ENCODE assay signal across 17 cellular contexts in the genomic region with DNA sequence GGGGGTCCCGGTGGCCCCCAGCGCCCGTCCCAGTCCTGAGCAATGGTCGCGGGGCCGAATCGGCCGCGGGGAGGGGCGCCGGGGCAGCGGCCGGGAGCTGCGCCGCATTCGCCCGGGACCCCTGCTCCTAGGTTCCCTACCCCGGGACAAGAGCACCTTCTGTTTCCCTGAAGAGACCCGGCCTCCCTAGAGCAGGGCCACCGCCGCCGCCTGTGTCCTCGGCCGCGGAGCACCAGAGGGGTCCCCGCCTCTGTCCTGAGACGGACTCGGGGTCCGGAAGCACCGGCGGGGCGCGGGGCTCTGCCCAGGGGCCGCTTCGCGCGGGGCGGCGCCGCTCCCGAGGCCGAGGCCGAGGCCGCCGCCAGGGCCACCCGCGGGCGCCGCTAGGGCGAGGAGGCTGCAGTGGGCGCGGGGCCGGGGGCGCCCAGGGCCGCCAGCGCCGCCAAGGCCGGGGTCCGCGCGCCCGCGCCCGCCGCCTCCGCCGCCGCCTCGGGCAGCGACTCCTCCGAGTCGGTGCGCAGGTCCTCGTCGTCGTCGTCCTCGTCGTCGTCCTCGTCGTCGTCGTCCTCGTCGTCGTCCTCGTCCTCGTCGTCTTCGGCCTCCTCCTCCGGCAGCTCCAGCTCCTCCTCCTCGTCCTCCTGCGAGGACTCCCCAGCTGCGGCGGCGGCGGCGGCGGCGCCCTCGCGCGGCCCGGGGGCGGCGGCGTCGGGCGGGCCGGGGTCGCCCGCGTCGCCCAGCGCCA.
DNase-seq lines count a peak whose midpoint lies in the region; ATAC-seq and TF ChIP-seq lines count a peak whose summit lies in the region.
"Had no signal": no experiment of that assay in that cellular context is flagged by ENCODE, and none has a peak within 500 bp of the region (broad histone marks: within the 10 kb centered on the region; RNA-seq: fewer than 3 reads in every experiment).

No MANE protein-coding gene starts in this region.

- peak overlapping the region; percentile 27 to 52 (median 28) for H3K4me3 ChIP-seq in breast epithelium
- H3K4me3 ChIP-seq in mammary epithelial cell (replicated peaks in 1 of 3; ENCODE audit: insufficient read depth in 1 of 3, low read depth in 2 of 3, low read length in 3 of 3) = no peak overlapping the region
- H3K4me3 ChIP-seq in effector memory CD4-positive, alpha-beta T cell (ENCODE audit: insufficient read depth, low read depth, low read length, poor library complexity, severe bottlenecking) = peak overlapping the region; percentile 36
- H3K4me3 ChIP-seq in upper lobe of right lung = peak overlapping the region; percentile 16
- H3K4me3 ChIP-seq: SJSA1 had no signal

- intact Hi-C loops in breast epithelium (cut with DNase I; ENCODE audit: low total_unique reads) = no loop called here
- intact Hi-C loops in mammary epithelial cell (cut with micrococcal nuclease) = loop anchor here (5.0 kb wide), 1 partner anchor 159 kb away; a partner anchor contains a TSS
- intact Hi-C loops in upper lobe of right lung (cut with DNase I) = no loop called here

- no peaks in the 10 kb centered on the region for H3K9me3 ChIP-seq in breast epithelium
- H3K9me3 ChIP-seq in mammary epithelial cell (replicated peaks; ENCODE audit: insufficient read depth, low read length) = no peaks in the 10 kb centered on the region
- H3K9me3 ChIP-seq in effector memory CD4-positive, alpha-beta T cell (ENCODE audit: control insufficient read depth, low read length) = no peaks in the 10 kb centered on the region
- no peaks in the 10 kb centered on the region for H3K9me3 ChIP-seq in upper lobe of right lung
- H3K9me3 ChIP-seq: neutrophil, SJSA1 had no signal

- H3K79me2 ChIP-seq in mammary epithelial cell (ENCODE audit: insufficient read depth, low read length) = no peaks in the 10 kb centered on the region

- H3K4me3 Mint-ChIP-seq in nephron progenitor cell = peak overlapping the region; percentile 69
- H3K4me3 Mint-ChIP-seq: HFFc6 had no signal

- in situ Hi-C loops in mammary epithelial cell (cut with MboI; ENCODE audit: low sequenced_read_pairs in 2 of 2) = no loop called here

- H3K27me3 ChIP-seq in breast epithelium (peaks cover 0 to 2% of the 10 kb centered on the region in 2 donors), mammary epithelial cell (ENCODE audit: insufficient read depth, low read length) (no peaks in the 10 kb centered on the region), upper lobe of right lung (no peaks in the 10 kb centered on the region)
- H3K27me3 ChIP-seq in effector memory CD4-positive, alpha-beta T cell (replicated peaks; ENCODE audit: control insufficient read depth, insufficient read depth, low read length, poor library complexity, severe bottlenecking) = no peaks in the 10 kb centered on the region

- no peaks in the 10 kb centered on the region for H4K20me1 ChIP-seq in mammary epithelial cell (ENCODE audit: insufficient read depth, low read length)

- TF ChIP-seq CTCF in breast epithelium (IDR thresholded peaks at IDR 0.05) (no peak), mammary epithelial cell (conservative IDR thresholded peaks at IDR 0.05 in 1 of 2, IDR thresholded peaks at IDR 0.05 in 1 of 2; ENCODE audit: extremely low read depth in 1 of 2, insufficient read depth in 1 of 2, low read depth in 1 of 2, low read length in 2 of 2) (no peak), nephron progenitor cell (IDR thresholded peaks at IDR 0.05) (no peak), upper lobe of right lung (IDR thresholded peaks at IDR 0.05) (no peak)

- no TSS peak for BruUV-seq in mammary epithelial cell (replicated peaks; lab: Mats Ljungman, UMichigan)

- no peaks in the 10 kb centered on the region for H3K9me3 Mint-ChIP-seq in nephron progenitor cell
- H3K9me3 Mint-ChIP-seq: HFFc6 had no signal

- peaks cover 62% of the 10 kb centered on the region for H3K27me3 Mint-ChIP-seq in nephron progenitor cell (ENCODE audit: low read depth, poor library complexity)

- H3K27ac ChIP-seq in breast epithelium = peak overlapping the region; percentile 88 to 95
- no peak overlapping the region for H3K27ac ChIP-seq in mammary epithelial cell (ENCODE audit: insufficient read depth, low read depth, low read length)
- H3K27ac ChIP-seq in effector memory CD4-positive, alpha-beta T cell (ENCODE audit: insufficient read depth, low read length, poor library complexity, severe bottlenecking) = no peak overlapping the region
- no peak overlapping the region for H3K27ac ChIP-seq in upper lobe of right lung
- H3K27ac ChIP-seq: neutrophil, SJSA1 had no signal

- no peaks in the 10 kb centered on the region for H3K36me3 Mint-ChIP-seq in nephron progenitor cell (ENCODE audit: low read depth)

- WGBS in mammary epithelial cell (ENCODE audit: low coverage, missing lambda C conversion rate) = no CpG with 5 or more reads among the region's 116 CpGs

- no peak for TF ChIP-seq POLR2A in breast epithelium (IDR thresholded peaks at IDR 0.05)

- H3K4me1 Mint-ChIP-seq in nephron progenitor cell = peaks cover 12% of the 10 kb centered on the region

- no peaks in the 10 kb centered on the region for H3K36me3 ChIP-seq in breast epithelium
- H3K36me3 ChIP-seq in mammary epithelial cell (ENCODE audit: insufficient read depth, low read length) = no peaks in the 10 kb centered on the region
- no peaks in the 10 kb centered on the region for H3K36me3 ChIP-seq in effector memory CD4-positive, alpha-beta T cell (ENCODE audit: control insufficient read depth, insufficient read depth, low read length)
- peaks cover 12% of the 10 kb centered on the region for H3K36me3 ChIP-seq in upper lobe of right lung
- H3K36me3 ChIP-seq: SJSA1 had no signal

- CTCF ChIA-PET in mammary epithelial cell (lab: Charles Lee; ENCODE audit: low non-redundant PET) = no interaction called here

- dilution Hi-C loops in mammary epithelial cell (cut with HindIII; ENCODE audit: low sequenced_read_pairs) = no loop called here

- ATAC-seq in upper lobe of right lung (no peak), left lobe of liver (no peak), HG02623 (IDR thresholded peaks at IDR 0.05; ENCODE audit: unreplicated experiment) (no peak)

- H3K4me1 ChIP-seq in breast epithelium = peaks cover 26 to 35% of the 10 kb centered on the region in 2 donors
- peaks cover 45% of the 10 kb centered on the region for H3K4me1 ChIP-seq in mammary epithelial cell (ENCODE audit: insufficient read depth, low read length)
- H3K4me1 ChIP-seq in effector memory CD4-positive, alpha-beta T cell (ENCODE audit: control insufficient read depth, insufficient read depth, low read length, poor library complexity, severe bottlenecking) = peaks cover 5% of the 10 kb centered on the region
- peaks cover 23% of the 10 kb centered on the region for H3K4me1 ChIP-seq in upper lobe of right lung

- no peak overlapping the region for H3K4me2 ChIP-seq in mammary epithelial cell (ENCODE audit: insufficient read depth, low read depth, low read length)

- DNase-seq in breast epithelium (ENCODE audit: low spot score in 2 of 2) = no peak
- no peak for DNase-seq in mammary epithelial cell
- DNase-seq in effector memory CD4-positive, alpha-beta T cell = no peak
- peak; percentile 60 for DNase-seq in nephron progenitor cell
- DNase-seq in upper lobe of right lung = no peak
- no peak for DNase-seq in dermis blood vessel endothelial cell
- no peak for DNase-seq in left lobe of liver (ENCODE audit: low spot score)
- DNase-seq: activated CD4-positive, alpha-beta T cell treated with anti-CD3 and anti-CD28 coated beads for 1 hour; DMS79 treated with DMSO at 0.1 percent for 48 hours; HFFc6; kidney glomerular epithelial cell; NCI-H1436 treated with DMSO at 0.1 percent for 48 hours; NCI-H526 treated with DMSO at 0.1 percent for 48 hours; stimulated activated naive CD4-positive, alpha-beta T cell treated with Interleukin-2 at 50 U/mL for 16 hours had no signal

- no peak overlapping the region for H3K9ac ChIP-seq in mammary epithelial cell (ENCODE audit: insufficient read depth, low read length)

- no peak overlapping the region for H2AFZ ChIP-seq in mammary epithelial cell (ENCODE audit: low read depth, low read length)

- H3K27ac Mint-ChIP-seq in nephron progenitor cell = no peak overlapping the region
- H3K27ac Mint-ChIP-seq: HFFc6 had no signal

Comparison
In these comparisons a context has a peak if more than half of its experiments do, and no peak if none do; other contexts are left out.
1. H3K27ac ChIP-seq: peak in breast epithelium (2 of 2); none in mammary epithelial cell (single experiment), effector memory CD4-positive, alpha-beta T cell (single experiment) and upper lobe of right lung (single experiment).
2. H3K4me3 ChIP-seq: peak in breast epithelium (3 of 3), effector memory CD4-positive, alpha-beta T cell (single experiment) and upper lobe of right lung (single experiment); none in mammary epithelial cell (0 of 3).